Comparison of ENCODE assay signal across 10 cellular contexts in genomic region chrX:100648601-100649417, GRCh38. TPM values are rescaled to one million over a fixed set of nuclear protein-coding genes. Genes with fewer than 3 reads are reported as not detected.
DNase-seq lines count a peak whose midpoint lies in the region; ATAC-seq and TF ChIP-seq lines count a peak whose summit lies in the region.
"Had no signal": no experiment of that assay in that cellular context is flagged by ENCODE, and none has a peak within 500 bp of the region (broad histone marks: within the 10 kb centered on the region; RNA-seq: fewer than 3 reads in every experiment).

No MANE protein-coding gene starts in this region.

- no peak for ATAC-seq in RWPE2 (ENCODE audit: low read depth)

- no peaks in the 10 kb centered on the region for H3K27me3 ChIP-seq in RWPE2 (ENCODE audit: insufficient read depth, poor library complexity, severe bottlenecking)

- no peaks in the 10 kb centered on the region for H3K36me3 ChIP-seq in RWPE2 (ENCODE audit: low read depth)
- H3K36me3 ChIP-seq: WERI-Rb-1 had no signal

- peak overlapping the region; percentile 46 for H3K27ac ChIP-seq in RWPE2 (ENCODE audit: poor library complexity, severe bottlenecking)

- TF ChIP-seq CTCF in RWPE2 (IDR thresholded peaks at IDR 0.05; ENCODE audit: poor library complexity, severe bottlenecking), result no peak
- no peak for TF ChIP-seq CTCF in fibroblast of pulmonary artery (IDR thresholded peaks at IDR 0.05; ENCODE audit: low read length, missing control alignments)

- DNase-seq in DMS 273 (lab: John Stamatoyannopoulos, UW; ENCODE audit: unreplicated experiment), result peak; percentile 74
- no peak for DNase-seq in RWPE2 (ENCODE audit: low spot score)
- DNase-seq in fibroblast of pulmonary artery (ENCODE audit: low read depth), result peak; percentile 83
- peak; percentile 78 for DNase-seq in posterior vena cava (ENCODE audit: low spot score)
- no peak for DNase-seq in NCI-H226
- no peak for DNase-seq in activated CD8-positive, alpha-beta memory T cell treated with anti-CD3 and anti-CD28 coated beads, Interleukin-2, amount 50 U/mL, for 48 hours
- no peak for DNase-seq in stimulated activated naive CD4-positive, alpha-beta T cell (lab: John Stamatoyannopoulos, UW)
- no peak for DNase-seq in activated CD8-positive, alpha-beta memory T cell treated with anti-CD3 and anti-CD28 coated beads, Interleukin-2, amount 50 U/mL, for 4 hours
- DNase-seq: NCI-H1092, WERI-Rb-1 had no signal

- H3K4me3 ChIP-seq in RWPE2 (ENCODE audit: severe bottlenecking) (no peak overlapping the region), fibroblast of pulmonary artery (replicated peaks; ENCODE audit: low read depth, low read length) (peak overlapping the region; percentile 15)

- H3K4me1 ChIP-seq in RWPE2 (ENCODE audit: insufficient read depth, poor library complexity, severe bottlenecking), result peaks cover 6% of the 10 kb centered on the region

- no peaks in the 10 kb centered on the region for H3K9me3 ChIP-seq in RWPE2 (ENCODE audit: severe bottlenecking)

- intact Hi-C loops in posterior vena cava (cut with DNase I), result no loop called here

RNA-seq across cellular contexts. Expression of gene SRPX2, which starts 4.8 kb away (rescaled TPM):
- total RNA-seq in posterior vena cava, result 10 to 100 TPM; 34.5 to 40.3 TPM

RNA-seq across cellular contexts. Expression of gene TSPAN6, which starts 12.2 kb away (rescaled TPM):
- 10 to 100 TPM in 1 of 2 donors, 1 to 10 TPM in 1; 7.8 to 11.1 TPM for total RNA-seq in posterior vena cava

Comparison
In these comparisons a context has a peak if more than half of its experiments do, and no peak if none do; other contexts are left out.
1. DNase-seq: peak in DMS 273 (single experiment), fibroblast of pulmonary artery (single experiment) and posterior vena cava (single experiment); none in RWPE2 (single experiment), NCI-H226 (single experiment), activated CD8-positive, alpha-beta memory T cell treated with anti-CD3 and anti-CD28 coated beads, Interleukin-2, amount 50 U/mL, for 48 hours (single experiment), stimulated activated naive CD4-positive, alpha-beta T cell (0 of 6) and activated CD8-positive, alpha-beta memory T cell treated with anti-CD3 and anti-CD28 coated beads, Interleukin-2, amount 50 U/mL, for 4 hours (single experiment).